Comparison of ENCODE assay signal across 8 cellular contexts in the genomic region with DNA sequence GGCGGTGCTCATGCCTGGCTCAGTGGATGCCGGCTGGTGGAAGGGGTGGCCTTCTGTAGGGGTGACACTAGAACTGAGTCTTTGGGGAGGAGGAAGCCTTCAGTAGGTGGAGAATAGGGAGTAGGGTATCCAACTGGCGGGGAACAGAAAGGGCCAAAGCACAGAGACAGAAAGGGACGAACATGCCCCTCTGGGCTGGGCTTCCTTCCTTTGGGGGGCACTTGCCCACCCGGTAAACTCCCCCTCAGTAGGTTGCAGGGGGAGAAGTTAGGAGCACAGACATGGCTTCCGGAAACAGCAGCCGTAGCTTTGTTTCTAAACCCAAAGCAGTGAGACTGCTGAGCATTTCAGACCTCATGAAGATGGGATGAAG. TPM values are rescaled to one million over a fixed set of nuclear protein-coding genes. Genes with fewer than 3 reads are reported as not detected.
DNase-seq lines count a peak whose midpoint lies in the region; ATAC-seq and TF ChIP-seq lines count a peak whose summit lies in the region.

No MANE protein-coding gene starts in this region.

- H3K27me3 ChIP-seq in Karpas-422 (ENCODE audit: low read length) (no peaks in the 10 kb centered on the region), brain microvascular endothelial cell (replicated peaks) (no peaks in the 10 kb centered on the region), left lung (no peaks in the 10 kb centered on the region), stomach smooth muscle (ENCODE audit: control insufficient read depth in 1 of 2, insufficient read depth in 2 of 2, low read length in 2 of 2) (no peaks in the 10 kb centered on the region)

- in situ Hi-C loops in brain microvascular endothelial cell (cut with HindIII; ENCODE audit: low pct_ligation_motif_present, low sequenced_read_pairs) = no loop called here

- no peaks in the 10 kb centered on the region for H3K9me2 ChIP-seq in Karpas-422 (replicated peaks; ENCODE audit: insufficient read depth, low read length)

- peaks cover 13% of the 10 kb centered on the region for H3K4me1 ChIP-seq in Karpas-422 (ENCODE audit: low read length)
- peaks cover 0 to 25% of the 10 kb centered on the region in 2 donors for H3K4me1 ChIP-seq in left lung
- peaks cover 14% of the 10 kb centered on the region for H3K4me1 ChIP-seq in stomach smooth muscle (ENCODE audit: control insufficient read depth, insufficient read depth, low read length)

- H3K4me2 ChIP-seq in Karpas-422 (ENCODE audit: low read depth, low read length, poor library complexity, severe bottlenecking) = peak overlapping the region; percentile 87

- DNase-seq in AG04449 (ENCODE audit: low read depth, low spot score) = no peak
- DNase-seq in Karpas-422 = no peak
- DNase-seq in brain microvascular endothelial cell = no peak
- DNase-seq in left lung = no peak
- DNase-seq in NCI-H2029 (lab: John Stamatoyannopoulos, UW) = no peak
- DNase-seq in islet precursor cell = no peak

- no peak for TF ChIP-seq CTCF in AG04449 (IDR thresholded peaks at IDR 0.05; ENCODE audit: insufficient read depth, low read length, missing control alignments)
- no peak for TF ChIP-seq CTCF in brain microvascular endothelial cell (IDR thresholded peaks at IDR 0.05; ENCODE audit: low read depth, low read length, missing control alignments)
- no peak for TF ChIP-seq CTCF in left lung (IDR thresholded peaks at IDR 0.05)

- ATAC-seq in GM19455 (IDR thresholded peaks at IDR 0.05; ENCODE audit: unreplicated experiment) = peak; percentile 12
- peak; percentile 11 for ATAC-seq in left lung

- CTCF ChIA-PET in AG04449 (lab: Yijun Ruan, JAX) = interaction anchor here (1.3 to 6.2 kb wide), 6 partner anchors 8 to 317 kb away, joined by 3 to 54 read pairs (median 26); no protein-coding TSS in a partner anchor

- no peaks in the 10 kb centered on the region for H3K79me2 ChIP-seq in Karpas-422 (ENCODE audit: low read length)

- no peaks in the 10 kb centered on the region for H4K20me1 ChIP-seq in Karpas-422 (ENCODE audit: insufficient read depth, low read depth, low read length)

- intact Hi-C loops in left lung (cut with DNase I) = no loop called here

- H2AFZ ChIP-seq in Karpas-422 (ENCODE audit: low read length) = peak overlapping the region; percentile 7; the same call in 1 of the 2 replicates

- H3K27ac ChIP-seq in Karpas-422 (ENCODE audit: low read length) (no peak overlapping the region), brain microvascular endothelial cell (no peak overlapping the region), left lung (peak overlapping the region; percentile 78 to 87), stomach smooth muscle (ENCODE audit: low read length) (peak overlapping the region; percentile 41)

- H3K36me3 ChIP-seq in Karpas-422 (ENCODE audit: insufficient read depth, low read length) = no peaks in the 10 kb centered on the region
- H3K36me3 ChIP-seq in brain microvascular endothelial cell (replicated peaks) = peaks cover 6% of the 10 kb centered on the region
- H3K36me3 ChIP-seq in left lung = peaks cover 0 to 29% of the 10 kb centered on the region in 2 donors
- peaks cover 15 to 16% of the 10 kb centered on the region in 2 donors for H3K36me3 ChIP-seq in stomach smooth muscle (ENCODE audit: control insufficient read depth in 2 of 2, insufficient read depth in 2 of 2, low read length in 2 of 2)

- H3K9ac ChIP-seq in Karpas-422 (ENCODE audit: low read length) = peak overlapping the region; percentile 69
- peak overlapping the region; percentile 49 to 81 for H3K9ac ChIP-seq in stomach smooth muscle (ENCODE audit: low read length in 2 of 2)

- no peaks in the 10 kb centered on the region for H3K9me3 ChIP-seq in Karpas-422 (ENCODE audit: low read length)
- H3K9me3 ChIP-seq in left lung = no peaks in the 10 kb centered on the region
- no peaks in the 10 kb centered on the region for H3K9me3 ChIP-seq in stomach smooth muscle (ENCODE audit: control insufficient read depth in 2 of 2, low read length in 2 of 2)

- POLR2A ChIA-PET in AG04449 (lab: Yijun Ruan, JAX) = no interaction called here

- H3K4me3 ChIP-seq in AG04449 (ENCODE audit: low read depth, low read length) = peak overlapping the region; percentile 65
- peak overlapping the region; percentile 82 for H3K4me3 ChIP-seq in Karpas-422 (ENCODE audit: low read length)
- peak overlapping the region; percentile 65 for H3K4me3 ChIP-seq in brain microvascular endothelial cell (ENCODE audit: low read depth, low read length)
- peak overlapping the region; percentile 67 to 86 for H3K4me3 ChIP-seq in left lung
- H3K4me3 ChIP-seq in stomach smooth muscle (ENCODE audit: low read length in 2 of 2) = peak overlapping the region; percentile 64 to 77

RNA-seq across cellular contexts. Expression of a gene that starts 0.8 kb away (rescaled TPM):
- total RNA-seq in Karpas-422 (2014; rRNA removed; shearing (Covaris generic); ENCODE audit: low replicate concordance) = 11.0 and 16.6 TPM in 2 replicates
- total RNA-seq in left lung = 10 to 100 TPM; 46.9 to 50.2 TPM

RNA-seq across cellular contexts. Expression of a gene that starts 51.5 kb away (rescaled TPM):
- not detected in 2 replicates for total RNA-seq in Karpas-422 (2014; rRNA removed; shearing (Covaris generic); ENCODE audit: low replicate concordance)
- 10 to 100 TPM; 14.9 to 31.4 TPM for total RNA-seq in left lung

Comparison
In these comparisons a context has a peak if more than half of its experiments do, and no peak if none do; other contexts are left out.
1. H3K27ac ChIP-seq: peak in left lung (2 of 2) and stomach smooth muscle (single experiment); none in Karpas-422 (single experiment) and brain microvascular endothelial cell (single experiment).
2. RNA of a gene that starts 51.5 kb away (total RNA-seq): 14.9 to 31.4 TPM in left lung; not detected in Karpas-422; every median in the first group is over 10 times any median in the second.
3. Peak in every context shown above with its lines, with median percentiles within 50 percentile points of each other: H3K4me3 ChIP-seq.